In the genomic region with DNA sequence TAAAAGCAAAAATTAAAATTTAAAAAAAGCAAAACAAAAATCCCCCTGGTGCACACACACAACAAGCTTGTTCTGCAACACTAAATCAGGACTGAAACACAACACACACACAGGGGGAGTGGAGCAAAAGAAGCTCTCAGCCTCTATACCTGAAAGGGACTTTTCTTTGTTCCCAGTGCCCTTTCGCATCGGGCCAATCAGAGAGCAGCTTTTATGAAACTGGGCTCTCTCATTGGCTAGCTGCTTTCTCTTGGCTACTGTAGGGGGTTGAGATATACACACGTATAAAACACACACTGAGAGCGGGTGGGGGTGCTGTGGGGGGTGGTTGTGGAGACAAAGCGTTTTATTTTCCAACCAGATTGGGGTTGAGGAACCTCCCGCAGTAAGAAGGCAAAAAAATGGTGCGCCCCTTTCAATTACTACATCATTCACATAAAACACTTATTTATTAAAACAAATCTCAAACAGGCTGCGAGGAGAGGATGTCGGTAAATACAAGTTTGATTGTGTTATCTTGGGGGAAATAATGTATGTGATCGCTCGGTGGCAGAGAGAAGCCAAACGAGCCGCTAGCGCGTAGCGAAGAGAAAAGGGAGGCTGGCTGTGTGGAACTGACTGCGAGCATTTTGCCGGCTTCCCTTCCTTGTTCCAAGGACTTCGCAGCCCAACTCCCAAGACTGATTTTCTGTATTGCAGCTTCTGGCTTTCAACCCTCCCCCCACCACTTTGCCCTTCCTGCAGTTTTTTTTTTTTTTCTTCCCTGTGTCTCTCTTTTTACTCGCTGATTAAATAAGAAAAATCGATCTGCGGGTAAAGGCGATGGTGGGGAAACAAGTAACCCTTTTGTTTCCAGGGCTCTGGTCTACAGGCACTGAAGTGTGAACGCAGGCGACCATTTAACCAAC, we compare ENCODE assay signal across 2 cellular contexts.
TF ChIP-seq lines count a peak whose summit lies in the region.

No MANE protein-coding gene starts in this region.

TF ChIP-seq in HEK293, 187 proteins besides CTCF, POLR2A, EP300 and RAD21 (continued from another document and continues in another):
- TF ChIP-seq ZNF23 (tag by site-specific recombination; IDR thresholded peaks at IDR 0.05; ENCODE audit: borderline replicate concordance) (no peak), ZNF660 (tag by site-specific recombination; IDR thresholded peaks at IDR 0.05) (peak; percentile 16; the same call in 1 of the 2 replicates), ZNF670 (tag by site-specific recombination; IDR thresholded peaks at IDR 0.05; ENCODE audit: low read depth) (no peak), ZSCAN23 (tag by site-specific recombination; IDR thresholded peaks at IDR 0.05) (no peak), ZNF175 (tag by site-specific recombination; IDR thresholded peaks at IDR 0.05) (no peak), ZNF169 (tag by site-specific recombination; IDR thresholded peaks at IDR 0.05) (no peak), ZNF221 (tag by site-specific recombination; IDR thresholded peaks at IDR 0.05; ENCODE audit: borderline replicate concordance) (no peak), ZNF133 (tag by site-specific recombination; IDR thresholded peaks at IDR 0.05) (no peak), ZBTB17 (tag by site-specific recombination; IDR thresholded peaks at IDR 0.05) (peak; percentile 92), ZNF335 (tag by site-specific recombination; conservative IDR thresholded peaks at IDR 0.05) (peak; percentile 75), ZNF155 (tag by site-specific recombination; IDR thresholded peaks at IDR 0.05) (no peak)
- TF ChIP-seq, protein P1, sequence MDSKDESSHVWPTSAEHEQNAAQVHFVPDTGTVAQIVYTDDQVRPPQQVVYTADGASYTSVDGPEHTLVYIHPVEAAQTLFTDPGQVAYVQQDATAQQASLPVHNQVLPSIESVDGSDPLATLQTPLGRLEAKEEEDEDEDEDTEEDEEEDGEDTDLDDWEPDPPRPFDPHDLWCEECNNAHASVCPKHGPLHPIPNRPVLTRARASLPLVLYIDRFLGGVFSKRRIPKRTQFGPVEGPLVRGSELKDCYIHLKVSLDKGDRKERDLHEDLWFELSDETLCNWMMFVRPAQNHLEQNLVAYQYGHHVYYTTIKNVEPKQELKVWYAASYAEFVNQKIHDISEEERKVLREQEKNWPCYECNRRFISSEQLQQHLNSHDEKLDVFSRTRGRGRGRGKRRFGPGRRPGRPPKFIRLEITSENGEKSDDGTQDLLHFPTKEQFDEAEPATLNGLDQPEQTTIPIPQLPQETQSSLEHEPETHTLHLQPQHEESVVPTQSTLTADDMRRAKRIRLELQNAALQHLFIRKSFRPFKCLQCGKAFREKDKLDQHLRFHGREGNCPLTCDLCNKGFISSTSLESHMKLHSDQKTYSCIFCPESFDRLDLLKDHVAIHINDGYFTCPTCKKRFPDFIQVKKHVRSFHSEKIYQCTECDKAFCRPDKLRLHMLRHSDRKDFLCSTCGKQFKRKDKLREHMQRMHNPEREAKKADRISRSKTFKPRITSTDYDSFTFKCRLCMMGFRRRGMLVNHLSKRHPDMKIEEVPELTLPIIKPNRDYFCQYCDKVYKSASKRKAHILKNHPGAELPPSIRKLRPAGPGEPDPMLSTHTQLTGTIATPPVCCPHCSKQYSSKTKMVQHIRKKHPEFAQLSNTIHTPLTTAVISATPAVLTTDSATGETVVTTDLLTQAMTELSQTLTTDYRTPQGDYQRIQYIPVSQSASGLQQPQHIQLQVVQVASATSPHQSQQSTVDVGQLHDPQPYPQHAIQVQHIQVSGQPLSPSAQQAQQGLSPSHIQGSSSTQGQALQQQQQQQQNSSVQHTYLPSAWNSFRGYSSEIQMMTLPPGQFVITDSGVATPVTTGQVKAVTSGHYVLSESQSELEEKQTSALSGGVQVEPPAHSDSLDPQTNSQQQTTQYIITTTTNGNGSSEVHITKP (tag by site-specific recombination; IDR thresholded peaks at IDR 0.05), result peak; percentile 94
- TF ChIP-seq, protein P2, sequence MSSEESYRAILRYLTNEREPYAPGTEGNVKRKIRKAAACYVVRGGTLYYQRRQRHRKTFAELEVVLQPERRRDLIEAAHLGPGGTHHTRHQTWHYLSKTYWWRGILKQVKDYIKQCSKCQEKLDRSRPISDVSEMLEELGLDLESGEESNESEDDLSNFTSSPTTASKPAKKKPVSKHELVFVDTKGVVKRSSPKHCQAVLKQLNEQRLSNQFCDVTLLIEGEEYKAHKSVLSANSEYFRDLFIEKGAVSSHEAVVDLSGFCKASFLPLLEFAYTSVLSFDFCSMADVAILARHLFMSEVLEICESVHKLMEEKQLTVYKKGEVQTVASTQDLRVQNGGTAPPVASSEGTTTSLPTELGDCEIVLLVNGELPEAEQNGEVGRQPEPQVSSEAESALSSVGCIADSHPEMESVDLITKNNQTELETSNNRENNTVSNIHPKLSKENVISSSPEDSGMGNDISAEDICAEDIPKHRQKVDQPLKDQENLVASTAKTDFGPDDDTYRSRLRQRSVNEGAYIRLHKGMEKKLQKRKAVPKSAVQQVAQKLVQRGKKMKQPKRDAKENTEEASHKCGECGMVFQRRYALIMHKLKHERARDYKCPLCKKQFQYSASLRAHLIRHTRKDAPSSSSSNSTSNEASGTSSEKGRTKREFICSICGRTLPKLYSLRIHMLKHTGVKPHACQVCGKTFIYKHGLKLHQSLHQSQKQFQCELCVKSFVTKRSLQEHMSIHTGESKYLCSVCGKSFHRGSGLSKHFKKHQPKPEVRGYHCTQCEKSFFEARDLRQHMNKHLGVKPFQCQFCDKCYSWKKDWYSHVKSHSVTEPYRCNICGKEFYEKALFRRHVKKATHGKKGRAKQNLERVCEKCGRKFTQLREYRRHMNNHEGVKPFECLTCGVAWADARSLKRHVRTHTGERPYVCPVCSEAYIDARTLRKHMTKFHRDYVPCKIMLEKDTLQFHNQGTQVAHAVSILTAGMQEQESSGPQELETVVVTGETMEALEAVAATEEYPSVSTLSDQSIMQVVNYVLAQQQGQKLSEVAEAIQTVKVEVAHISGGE (tag by site-specific recombination; conservative IDR thresholded peaks at IDR 0.05; ENCODE audit: low read depth), result no peak
- TF ChIP-seq, protein P3, sequence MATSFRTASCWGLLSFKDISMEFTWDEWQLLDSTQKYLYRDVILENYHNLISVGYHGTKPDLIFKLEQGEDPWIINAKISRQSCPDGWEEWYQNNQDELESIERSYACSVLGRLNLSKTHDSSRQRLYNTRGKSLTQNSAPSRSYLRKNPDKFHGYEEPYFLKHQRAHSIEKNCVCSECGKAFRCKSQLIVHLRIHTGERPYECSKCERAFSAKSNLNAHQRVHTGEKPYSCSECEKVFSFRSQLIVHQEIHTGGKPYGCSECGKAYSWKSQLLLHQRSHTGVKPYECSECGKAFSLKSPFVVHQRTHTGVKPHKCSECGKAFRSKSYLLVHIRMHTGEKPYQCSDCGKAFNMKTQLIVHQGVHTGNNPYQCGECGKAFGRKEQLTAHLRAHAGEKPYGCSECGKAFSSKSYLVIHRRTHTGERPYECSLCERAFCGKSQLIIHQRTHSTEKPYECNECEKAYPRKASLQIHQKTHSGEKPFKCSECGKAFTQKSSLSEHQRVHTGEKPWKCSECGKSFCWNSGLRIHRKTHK (tag by site-specific recombination; IDR thresholded peaks at IDR 0.05), result no peak
- TF ChIP-seq, protein P4, sequence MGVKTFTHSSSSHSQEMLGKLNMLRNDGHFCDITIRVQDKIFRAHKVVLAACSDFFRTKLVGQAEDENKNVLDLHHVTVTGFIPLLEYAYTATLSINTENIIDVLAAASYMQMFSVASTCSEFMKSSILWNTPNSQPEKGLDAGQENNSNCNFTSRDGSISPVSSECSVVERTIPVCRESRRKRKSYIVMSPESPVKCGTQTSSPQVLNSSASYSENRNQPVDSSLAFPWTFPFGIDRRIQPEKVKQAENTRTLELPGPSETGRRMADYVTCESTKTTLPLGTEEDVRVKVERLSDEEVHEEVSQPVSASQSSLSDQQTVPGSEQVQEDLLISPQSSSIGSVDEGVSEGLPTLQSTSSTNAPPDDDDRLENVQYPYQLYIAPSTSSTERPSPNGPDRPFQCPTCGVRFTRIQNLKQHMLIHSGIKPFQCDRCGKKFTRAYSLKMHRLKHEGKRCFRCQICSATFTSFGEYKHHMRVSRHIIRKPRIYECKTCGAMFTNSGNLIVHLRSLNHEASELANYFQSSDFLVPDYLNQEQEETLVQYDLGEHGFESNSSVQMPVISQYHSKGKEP (tag by site-specific recombination; IDR thresholded peaks at IDR 0.05), result no peak; the same call in 1 of the 2 replicates

TF ChIP-seq in HepG2, 621 proteins besides CTCF, POLR2A, EP300 and RAD21 (continued from another document and continues in another):
- TF ChIP-seq, protein P5, sequence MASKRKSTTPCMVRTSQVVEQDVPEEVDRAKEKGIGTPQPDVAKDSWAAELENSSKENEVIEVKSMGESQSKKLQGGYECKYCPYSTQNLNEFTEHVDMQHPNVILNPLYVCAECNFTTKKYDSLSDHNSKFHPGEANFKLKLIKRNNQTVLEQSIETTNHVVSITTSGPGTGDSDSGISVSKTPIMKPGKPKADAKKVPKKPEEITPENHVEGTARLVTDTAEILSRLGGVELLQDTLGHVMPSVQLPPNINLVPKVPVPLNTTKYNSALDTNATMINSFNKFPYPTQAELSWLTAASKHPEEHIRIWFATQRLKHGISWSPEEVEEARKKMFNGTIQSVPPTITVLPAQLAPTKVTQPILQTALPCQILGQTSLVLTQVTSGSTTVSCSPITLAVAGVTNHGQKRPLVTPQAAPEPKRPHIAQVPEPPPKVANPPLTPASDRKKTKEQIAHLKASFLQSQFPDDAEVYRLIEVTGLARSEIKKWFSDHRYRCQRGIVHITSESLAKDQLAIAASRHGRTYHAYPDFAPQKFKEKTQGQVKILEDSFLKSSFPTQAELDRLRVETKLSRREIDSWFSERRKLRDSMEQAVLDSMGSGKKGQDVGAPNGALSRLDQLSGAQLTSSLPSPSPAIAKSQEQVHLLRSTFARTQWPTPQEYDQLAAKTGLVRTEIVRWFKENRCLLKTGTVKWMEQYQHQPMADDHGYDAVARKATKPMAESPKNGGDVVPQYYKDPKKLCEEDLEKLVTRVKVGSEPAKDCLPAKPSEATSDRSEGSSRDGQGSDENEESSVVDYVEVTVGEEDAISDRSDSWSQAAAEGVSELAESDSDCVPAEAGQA (IDR thresholded peaks at IDR 0.05; ENCODE audit: low read depth), result no peak
- TF ChIP-seq, protein P5 (CRISPR knock-in tag; IDR thresholded peaks at IDR 0.05; ENCODE audit: borderline replicate concordance), result no peak
- TF ChIP-seq GFI1 (CRISPR knock-in tag; IDR thresholded peaks at IDR 0.05; ENCODE audit: borderline replicate concordance), result no peak
- TF ChIP-seq ZIK1 (CRISPR knock-in tag; IDR thresholded peaks at IDR 0.05; ENCODE audit: borderline replicate concordance, low read depth), result no peak
- TF ChIP-seq, protein P6, sequence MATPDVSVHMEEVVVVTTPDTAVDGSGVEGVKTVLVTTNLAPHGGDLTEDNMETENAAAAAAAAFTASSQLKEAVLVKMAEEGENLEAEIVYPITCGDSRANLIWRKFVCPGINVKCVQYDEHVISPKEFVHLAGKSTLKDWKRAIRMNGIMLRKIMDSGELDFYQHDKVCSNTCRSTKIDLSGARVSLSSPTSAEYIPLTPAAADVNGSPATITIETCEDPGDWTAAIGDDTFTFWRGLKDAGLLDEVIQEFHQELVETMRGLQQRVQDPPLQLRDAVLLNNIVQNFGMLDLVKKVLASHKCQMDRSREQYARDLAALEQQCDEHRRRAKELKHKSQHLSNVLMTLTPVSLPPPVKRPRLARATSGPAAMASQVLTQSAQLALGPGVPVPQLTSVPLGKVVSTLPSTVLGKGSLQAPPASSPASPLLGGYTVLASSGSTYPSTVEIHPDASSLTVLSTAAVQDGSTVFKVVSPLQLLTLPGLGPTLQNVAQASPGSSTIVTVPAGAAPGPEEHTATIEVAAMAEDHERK (CRISPR knock-in tag; IDR thresholded peaks at IDR 0.05; ENCODE audit: low read depth), result no peak
- peak; percentile 59; the same call in 1 of the 2 replicates for TF ChIP-seq SP140L (CRISPR knock-in tag; IDR thresholded peaks at IDR 0.05; ENCODE audit: borderline replicate concordance)
- no peak for TF ChIP-seq ERF (CRISPR knock-in tag; IDR thresholded peaks at IDR 0.05)
- TF ChIP-seq IKZF4 (CRISPR knock-in tag; IDR thresholded peaks at IDR 0.05; ENCODE audit: borderline replicate concordance, low read depth, not compliant biosample characterization), result no peak
- TF ChIP-seq, protein P7, sequence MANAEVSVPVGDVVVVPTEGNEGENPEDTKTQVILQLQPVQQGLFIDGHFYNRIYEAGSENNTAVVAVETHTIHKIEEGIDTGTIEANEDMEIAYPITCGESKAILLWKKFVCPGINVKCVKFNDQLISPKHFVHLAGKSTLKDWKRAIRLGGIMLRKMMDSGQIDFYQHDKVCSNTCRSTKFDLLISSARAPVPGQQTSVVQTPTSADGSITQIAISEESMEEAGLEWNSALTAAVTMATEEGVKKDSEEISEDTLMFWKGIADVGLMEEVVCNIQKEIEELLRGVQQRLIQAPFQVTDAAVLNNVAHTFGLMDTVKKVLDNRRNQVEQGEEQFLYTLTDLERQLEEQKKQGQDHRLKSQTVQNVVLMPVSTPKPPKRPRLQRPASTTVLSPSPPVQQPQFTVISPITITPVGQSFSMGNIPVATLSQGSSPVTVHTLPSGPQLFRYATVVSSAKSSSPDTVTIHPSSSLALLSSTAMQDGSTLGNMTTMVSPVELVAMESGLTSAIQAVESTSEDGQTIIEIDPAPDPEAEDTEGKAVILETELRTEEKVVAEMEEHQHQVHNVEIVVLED (CRISPR knock-in tag; IDR thresholded peaks at IDR 0.05; ENCODE audit: borderline replicate concordance), result no peak
- TF ChIP-seq, protein P8, sequence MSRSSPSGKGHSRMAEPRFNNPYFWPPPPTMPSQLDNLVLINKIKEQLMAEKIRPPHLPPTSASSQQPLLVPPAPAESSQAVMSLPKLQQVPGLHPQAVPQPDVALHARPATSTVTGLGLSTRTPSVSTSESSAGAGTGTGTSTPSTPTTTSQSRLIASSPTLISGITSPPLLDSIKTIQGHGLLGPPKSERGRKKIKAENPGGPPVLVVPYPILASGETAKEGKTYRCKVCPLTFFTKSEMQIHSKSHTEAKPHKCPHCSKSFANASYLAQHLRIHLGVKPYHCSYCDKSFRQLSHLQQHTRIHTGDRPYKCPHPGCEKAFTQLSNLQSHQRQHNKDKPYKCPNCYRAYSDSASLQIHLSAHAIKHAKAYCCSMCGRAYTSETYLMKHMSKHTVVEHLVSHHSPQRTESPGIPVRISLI (CRISPR knock-in tag; IDR thresholded peaks at IDR 0.05; ENCODE audit: borderline replicate concordance), result peak; percentile 98
- no peak for TF ChIP-seq ZBTB38 (CRISPR knock-in tag; IDR thresholded peaks at IDR 0.05)
- TF ChIP-seq BRCA1 (CRISPR knock-in tag; IDR thresholded peaks at IDR 0.05), result no peak
- TF ChIP-seq STAT5B (CRISPR knock-in tag; IDR thresholded peaks at IDR 0.05), result no peak
- TF ChIP-seq TEAD3 (CRISPR knock-in tag; optimal IDR thresholded peaks at IDR 0.05; ENCODE audit: borderline replicate concordance), result no peak
- TF ChIP-seq TBP (CRISPR knock-in tag; IDR thresholded peaks at IDR 0.05), result no peak
- TF ChIP-seq NFYB (CRISPR knock-in tag; IDR thresholded peaks at IDR 0.05), result peak; percentile 65
- TF ChIP-seq JDP2 (CRISPR knock-in tag; IDR thresholded peaks at IDR 0.05; ENCODE audit: borderline replicate concordance), result no peak
- TF ChIP-seq HDAC2 (CRISPR knock-in tag; IDR thresholded peaks at IDR 0.05), result peak; percentile 30; the same call in 1 of the 2 replicates
